24 cellular contexts compared by ENCODE assay signal in genomic region chr3:114439279-114439678, GRCh38.
"Had no signal": no experiment of that assay in that cellular context is flagged by ENCODE, and none has a peak within 500 bp of the region (broad histone marks: within the 10 kb centered on the region; RNA-seq: fewer than 3 reads in every experiment).

No MANE protein-coding gene starts in this region.

- H3K27ac Mint-ChIP-seq: activated CD8-positive, alpha-beta T cell treated with anti-CD3 and anti-CD28 coated beads for 36 hours; activated T-helper 17 cell treated with anti-CD3 and anti-CD28 coated beads, Interleukin-2, amount 50 U/mL, for 72 hours; endodermal cell; naive B cell; T-cell had no signal

- H3K27me3 ChIP-seq: dorsolateral prefrontal cortex, left lung, right atrium auricular region, tibial artery, vagina had no signal

- H3K36me3 Mint-ChIP-seq: naive B cell had no signal

- H3K4me1 Mint-ChIP-seq: activated T-helper 17 cell treated with anti-CD3 and anti-CD28 coated beads, Interleukin-2, amount 50 U/mL, for 72 hours; neural crest cell had no signal

- H3K27ac ChIP-seq: dorsolateral prefrontal cortex, left lung, prostate gland, right atrium auricular region, tibial artery, vagina had no signal

- H3K9me3 ChIP-seq: left lung, prostate gland, right atrium auricular region, tibial artery, vagina had no signal

- H3K27me3 Mint-ChIP-seq: activated B cell treated with CpG ODN at 0.5 μM for 24 hours; activated CD8-positive, alpha-beta T cell treated with anti-CD3 and anti-CD28 coated beads for 36 hours; activated T-helper 17 cell treated with anti-CD3 and anti-CD28 coated beads, Interleukin-2, amount 50 U/mL, for 72 hours; naive B cell; T-cell had no signal

- H3K36me3 ChIP-seq: left lung, prostate gland, right atrium auricular region, tibial artery, vagina had no signal

- FAIRE-seq: keratinocyte had no signal

- H3K9me3 Mint-ChIP-seq: activated B cell treated with CpG ODN at 0.5 μM for 24 hours; activated CD8-positive, alpha-beta T cell treated with anti-CD3 and anti-CD28 coated beads for 36 hours; activated T-helper 17 cell treated with anti-CD3 and anti-CD28 coated beads, Interleukin-2, amount 50 U/mL, for 72 hours; endodermal cell; naive B cell; neural crest cell; T-cell had no signal

- H3K4me3 Mint-ChIP-seq: activated B cell treated with CpG ODN at 0.5 μM for 24 hours; activated CD8-positive, alpha-beta T cell treated with anti-CD3 and anti-CD28 coated beads for 36 hours; activated T-helper 17 cell treated with anti-CD3 and anti-CD28 coated beads, Interleukin-2, amount 50 U/mL, for 72 hours; endodermal cell; naive B cell; neural crest cell; T-cell had no signal

- ATAC-seq: activated CD8-positive, alpha-beta T cell treated with anti-CD3 and anti-CD28 coated beads for 36 hours; activated T-helper 17 cell treated with anti-CD3 and anti-CD28 coated beads, Interleukin-2, amount 50 U/mL, for 72 hours; left lung; stimulated activated naive CD8-positive, alpha-beta T cell treated with anti-CD3 and anti-CD28 coated beads, Interleukin-15, Interleukin-2, amounts not matched to agents 100 U/mL and 50 U/mL, for 24 hours; T-cell had no signal

- H3K4me3 ChIP-seq: dorsolateral prefrontal cortex, left lung, prostate gland, right atrium auricular region, tibial artery, vagina had no signal

- DNase-seq: activated B cell treated with CpG ODN at 0.5 μM for 24 hours; activated CD4-positive, alpha-beta T cell treated with anti-CD3 and anti-CD28 coated beads for 48 hours; activated CD8-positive, alpha-beta T cell treated with anti-CD3 and anti-CD28 coated beads for 36 hours; activated naive CD4-positive, alpha-beta T cell treated with Interleukin-2 at 50 U/mL for 16 hours; activated T-cell treated with anti-CD3 and anti-CD28 coated beads, Interleukin-2, amount 50 U/mL, for 1 hour; aorta; dorsolateral prefrontal cortex; endodermal cell; foreskin melanocyte; glutamatergic neuron; hippocampal formation; left lung; naive B cell; stimulated activated CD4-positive, alpha-beta T cell treated with anti-CD3 and anti-CD28 coated beads, Interleukin-2, amount 100 ng/mL, for 24 hours; stimulated activated naive CD8-positive, alpha-beta T cell treated with anti-CD3 and anti-CD28 coated beads, Interleukin-15, Interleukin-2, amounts not matched to agents 100 U/mL and 50 U/mL, for 24 hours; substantia nigra; T-cell; tibial artery had no signal
